In genomic region chr6:151327079-151327478, GRCh38 we compare ENCODE assay signal across 2 cellular contexts.
TF ChIP-seq lines count a peak whose summit lies in the region.

No MANE protein-coding gene starts in this region.

TF ChIP-seq in SK-N-SH, 30 proteins besides CTCF, POLR2A, EP300 and RAD21 (continued from another document):
- TF ChIP-seq, protein P1, sequence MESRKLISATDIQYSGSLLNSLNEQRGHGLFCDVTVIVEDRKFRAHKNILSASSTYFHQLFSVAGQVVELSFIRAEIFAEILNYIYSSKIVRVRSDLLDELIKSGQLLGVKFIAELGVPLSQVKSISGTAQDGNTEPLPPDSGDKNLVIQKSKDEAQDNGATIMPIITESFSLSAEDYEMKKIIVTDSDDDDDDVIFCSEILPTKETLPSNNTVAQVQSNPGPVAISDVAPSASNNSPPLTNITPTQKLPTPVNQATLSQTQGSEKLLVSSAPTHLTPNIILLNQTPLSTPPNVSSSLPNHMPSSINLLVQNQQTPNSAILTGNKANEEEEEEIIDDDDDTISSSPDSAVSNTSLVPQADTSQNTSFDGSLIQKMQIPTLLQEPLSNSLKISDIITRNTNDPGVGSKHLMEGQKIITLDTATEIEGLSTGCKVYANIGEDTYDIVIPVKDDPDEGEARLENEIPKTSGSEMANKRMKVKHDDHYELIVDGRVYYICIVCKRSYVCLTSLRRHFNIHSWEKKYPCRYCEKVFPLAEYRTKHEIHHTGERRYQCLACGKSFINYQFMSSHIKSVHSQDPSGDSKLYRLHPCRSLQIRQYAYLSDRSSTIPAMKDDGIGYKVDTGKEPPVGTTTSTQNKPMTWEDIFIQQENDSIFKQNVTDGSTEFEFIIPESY (IDR thresholded peaks at IDR 0.05; ENCODE audit: borderline replicate concordance, low read depth), result no peak
- no peak for TF ChIP-seq RCOR1 (IDR thresholded peaks at IDR 0.05; ENCODE audit: low read length)

TF ChIP-seq in SK-N-SH treated with all-trans-retinoic acid at 6 μM for 48 hours, 23 proteins besides CTCF, POLR2A, EP300 and RAD21 (continued from another document):
- TF ChIP-seq TSHZ2 (CRISPR knock-in tag; IDR thresholded peaks at IDR 0.05) (no peak), GLIS3 (CRISPR knock-in tag; IDR thresholded peaks at IDR 0.05) (no peak)
